Comparison of ENCODE assay signal across 8 cellular contexts in the genomic region with DNA sequence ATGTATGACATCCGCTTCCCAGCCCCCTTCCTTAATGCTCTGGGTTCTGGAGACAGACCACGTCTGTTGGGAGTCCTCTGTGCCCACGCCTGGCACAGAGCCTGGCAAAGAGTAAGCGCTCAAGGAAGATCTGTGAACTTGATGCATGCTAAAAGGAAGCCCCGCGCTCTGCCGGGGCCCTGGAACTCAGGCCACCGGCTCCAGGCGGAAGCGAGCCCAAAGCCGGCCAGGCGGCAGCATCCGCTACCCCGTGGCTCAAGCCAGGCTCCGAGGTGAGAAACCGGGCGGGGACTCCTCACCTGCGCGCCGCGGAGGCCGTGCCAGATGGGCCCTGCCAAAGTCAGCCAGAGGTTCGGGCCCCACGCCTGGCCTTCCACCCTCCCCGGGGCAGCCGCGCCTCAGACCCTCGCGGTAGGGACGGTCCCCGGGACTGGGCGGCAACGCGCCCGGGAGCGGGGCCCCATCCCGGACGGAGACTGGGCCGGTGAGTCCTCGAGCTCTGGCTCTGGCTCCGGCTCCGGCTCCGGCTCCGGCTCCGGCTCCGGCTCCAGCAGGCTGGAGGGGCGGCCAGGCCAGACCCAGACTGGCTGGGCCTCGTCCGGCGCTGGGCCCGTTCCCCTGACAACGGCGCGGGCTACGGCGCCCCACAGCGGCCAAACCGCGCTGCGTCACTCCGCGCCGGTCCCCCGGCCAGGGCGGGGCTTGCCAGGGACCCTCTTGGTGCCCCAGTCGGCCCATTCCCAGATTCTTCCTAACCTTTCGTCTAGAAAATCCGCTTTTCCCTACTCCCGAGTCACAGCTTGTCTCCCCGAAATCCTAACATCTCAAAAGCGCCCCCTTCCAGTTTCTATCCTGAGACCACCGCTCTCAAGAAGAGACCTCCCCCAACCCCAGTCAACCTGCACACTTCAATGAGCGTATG. TPM values are rescaled to one million over a fixed set of nuclear protein-coding genes. Genes with fewer than 3 reads are reported as not detected.
DNase-seq lines count a peak whose midpoint lies in the region; ATAC-seq lines count a peak whose summit lies in the region.

A gene with protein sequence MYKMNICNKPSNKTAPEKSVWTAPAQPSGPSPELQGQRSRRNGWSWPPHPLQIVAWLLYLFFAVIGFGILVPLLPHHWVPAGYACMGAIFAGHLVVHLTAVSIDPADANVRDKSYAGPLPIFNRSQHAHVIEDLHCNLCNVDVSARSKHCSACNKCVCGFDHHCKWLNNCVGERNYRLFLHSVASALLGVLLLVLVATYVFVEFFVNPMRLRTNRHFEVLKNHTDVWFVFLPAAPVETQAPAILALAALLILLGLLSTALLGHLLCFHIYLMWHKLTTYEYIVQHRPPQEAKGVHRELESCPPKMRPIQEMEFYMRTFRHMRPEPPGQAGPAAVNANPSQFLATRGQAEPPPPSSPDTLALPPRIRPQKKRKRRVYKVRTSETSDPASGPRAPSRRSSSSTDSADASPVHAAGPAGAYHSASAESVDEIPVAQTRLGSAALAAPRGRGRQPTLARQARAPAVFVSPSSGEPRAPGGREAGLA (minus strand): TSS at position 606 of the 922 bp plus-strand sequence. CDS start 8,702 bp downstream, outside the sequence.

- DNase-seq in DMS153 treated with DMSO at 0.1 percent for 48 hours (lab: John Stamatoyannopoulos, UW; ENCODE audit: unreplicated experiment) (peak; percentile 35), NCI-H1105 treated with DMSO at 0.1 percent for 48 hours (lab: John Stamatoyannopoulos, UW) (peak; percentile 49), epithelial cell of prostate (ENCODE audit: low read depth, low spot score) (no peak), H4 (ENCODE audit: low spot score) (no peak)
- peak; percentile 52 for DNase-seq in activated CD8-positive, alpha-beta memory T cell treated with anti-CD3 and anti-CD28 coated beads, Interleukin-2, amount 50 U/mL, for 4 hours

- H3K36me3 ChIP-seq in mesodermal cell (ENCODE audit: control insufficient read depth, insufficient read depth, low read length) = no peaks in the 10 kb centered on the region

- peaks cover 4% of the 10 kb centered on the region for H3K4me1 ChIP-seq in mesodermal cell (ENCODE audit: control insufficient read depth, insufficient read depth, low read length, poor library complexity, severe bottlenecking)

- 11 to 12% methylated on average over 58 to 68 of the region's 73 CpGs for WGBS in mesodermal cell (ENCODE audit: insufficient coverage in 2 of 2), 2 experiments

- ATAC-seq in GM21786 (IDR thresholded peaks at IDR 0.05; ENCODE audit: unreplicated experiment) = peak; percentile 47
- ATAC-seq in stimulated activated memory B cell treated with anti-CD40 and anti-IgM and Interleukin-4, amounts not matched to agents 10 μg/mL and 1 μg/mL and 100 μg/mL, for 72 hours = peak; percentile 87

- no peaks in the 10 kb centered on the region for H3K36me3 Mint-ChIP-seq in stimulated activated memory B cell treated with anti-CD40 and anti-IgM and Interleukin-4, amounts not matched to agents 10 μg/mL and 1 μg/mL and 100 μg/mL, for 72 hours

- H3K27ac Mint-ChIP-seq in stimulated activated memory B cell treated with anti-CD40 and anti-IgM and Interleukin-4, amounts not matched to agents 10 μg/mL and 1 μg/mL and 100 μg/mL, for 72 hours = peak within 1 kb of the TSS; percentile 85

- peak within 1 kb of the TSS; percentile 50 for H3K27ac ChIP-seq in epithelial cell of prostate
- H3K27ac ChIP-seq in mesodermal cell (ENCODE audit: low read depth, low read length, severe bottlenecking) = no peak within 1 kb of the TSS

- H3K4me3 ChIP-seq in mesodermal cell (ENCODE audit: extremely low read depth, insufficient read depth, low read length, poor library complexity, severe bottlenecking) = peak within 1 kb of the TSS; percentile 66

- H3K9me3 Mint-ChIP-seq in stimulated activated memory B cell treated with anti-CD40 and anti-IgM and Interleukin-4, amounts not matched to agents 10 μg/mL and 1 μg/mL and 100 μg/mL, for 72 hours = no peaks in the 10 kb centered on the region

- H3K27me3 Mint-ChIP-seq in stimulated activated memory B cell treated with anti-CD40 and anti-IgM and Interleukin-4, amounts not matched to agents 10 μg/mL and 1 μg/mL and 100 μg/mL, for 72 hours = peaks cover 36% of the 10 kb centered on the region

- H3K9me3 ChIP-seq in mesodermal cell (ENCODE audit: control insufficient read depth, low read length) = no peaks in the 10 kb centered on the region

- H3K4me3 Mint-ChIP-seq in stimulated activated memory B cell treated with anti-CD40 and anti-IgM and Interleukin-4, amounts not matched to agents 10 μg/mL and 1 μg/mL and 100 μg/mL, for 72 hours = peak within 1 kb of the TSS; percentile 88

- peaks cover 20% of the 10 kb centered on the region for H3K4me1 Mint-ChIP-seq in stimulated activated memory B cell treated with anti-CD40 and anti-IgM and Interleukin-4, amounts not matched to agents 10 μg/mL and 1 μg/mL and 100 μg/mL, for 72 hours

RNA-seq across cellular contexts. Expression of the gene that starts here (rescaled TPM):
- 6.4 TPM for polyA plus RNA-seq in mesodermal cell (2013, experiment 1 of 2)
- 4.2 TPM for polyA plus RNA-seq in mesodermal cell (2013, experiment 2 of 2)
- 3.0 and 3.2 TPM in 2 replicates for total RNA-seq in H4 (2014; rRNA removed; shearing (Covaris generic))

Comparison
In these comparisons a context has a peak if more than half of its experiments do, and no peak if none do; other contexts are left out.
1. DNase-seq: peak in DMS153 treated with DMSO at 0.1 percent for 48 hours (single experiment), NCI-H1105 treated with DMSO at 0.1 percent for 48 hours (single experiment) and activated CD8-positive, alpha-beta memory T cell treated with anti-CD3 and anti-CD28 coated beads, Interleukin-2, amount 50 U/mL, for 4 hours (single experiment); none in epithelial cell of prostate (single experiment) and H4 (single experiment).